Comparison of ENCODE assay signal across 8 cellular contexts in genomic region chr22:48060266-48060665, GRCh38.
"Had no signal": no experiment of that assay in that cellular context is flagged by ENCODE, and none has a peak within 500 bp of the region (broad histone marks: within the 10 kb centered on the region; RNA-seq: fewer than 3 reads in every experiment).

No MANE protein-coding gene starts in this region.

- DNase-seq: GDM1, GF-D8 had no signal

- H3K4me3 ChIP-seq: GM12878 had no signal

- FAIRE-seq: G401.6, GM12878, GM12891, GM12892, GM18507, GM19239 had no signal
